Comparison of ENCODE assay signal across 8 cellular contexts in the genomic region with DNA sequence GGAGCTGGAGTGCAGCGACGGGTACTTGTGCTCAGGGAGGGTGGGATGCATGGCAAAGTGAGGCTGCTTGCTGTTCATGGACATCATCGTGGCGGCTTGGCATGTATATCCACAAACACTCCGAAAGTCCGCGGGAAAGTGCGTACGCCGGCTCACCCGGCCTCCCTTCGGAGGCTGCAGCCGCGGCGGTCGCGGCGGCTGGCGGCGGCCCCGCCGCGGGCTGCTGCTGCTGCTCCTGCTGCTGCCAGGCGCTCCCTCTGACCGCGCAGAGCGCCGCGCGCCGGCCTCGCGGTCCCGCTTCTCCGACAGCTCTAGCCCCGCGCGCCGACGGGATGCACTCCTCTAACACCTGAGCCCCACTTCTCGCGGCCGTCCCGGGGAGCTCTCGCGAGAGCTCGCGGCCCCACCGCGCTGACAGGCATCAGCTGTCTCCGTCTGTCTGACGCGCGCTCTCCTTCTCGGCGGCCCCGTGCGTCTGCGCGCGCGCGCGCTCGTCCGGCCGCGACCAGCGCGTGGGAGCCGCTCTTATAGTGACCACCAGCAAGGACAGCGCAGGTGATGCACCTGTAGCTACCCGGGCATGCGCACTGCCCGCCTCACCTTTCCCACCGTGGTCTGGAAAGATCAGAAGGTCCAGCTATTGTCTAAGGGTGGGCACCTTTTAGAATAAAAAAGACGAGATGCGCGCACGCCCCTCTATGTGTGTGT. TPM values are rescaled to one million over a fixed set of nuclear protein-coding genes. Genes with fewer than 3 reads are reported as not detected.
DNase-seq lines count a peak whose midpoint lies in the region; ATAC-seq, FAIRE-seq and TF ChIP-seq lines count a peak whose summit lies in the region.

A gene with protein sequence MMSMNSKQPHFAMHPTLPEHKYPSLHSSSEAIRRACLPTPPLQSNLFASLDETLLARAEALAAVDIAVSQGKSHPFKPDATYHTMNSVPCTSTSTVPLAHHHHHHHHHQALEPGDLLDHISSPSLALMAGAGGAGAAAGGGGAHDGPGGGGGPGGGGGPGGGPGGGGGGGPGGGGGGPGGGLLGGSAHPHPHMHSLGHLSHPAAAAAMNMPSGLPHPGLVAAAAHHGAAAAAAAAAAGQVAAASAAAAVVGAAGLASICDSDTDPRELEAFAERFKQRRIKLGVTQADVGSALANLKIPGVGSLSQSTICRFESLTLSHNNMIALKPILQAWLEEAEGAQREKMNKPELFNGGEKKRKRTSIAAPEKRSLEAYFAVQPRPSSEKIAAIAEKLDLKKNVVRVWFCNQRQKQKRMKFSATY (minus strand): TSS at position 313 of the 708 bp plus-strand sequence. CDS start 226 bp downstream, at position 87.

- H3K9me3 Mint-ChIP-seq in activated CD4-positive, alpha-beta memory T cell treated with anti-CD3 and anti-CD28 coated beads for 36 hours = no peaks in the 10 kb centered on the region
- no peaks in the 10 kb centered on the region for H3K9me3 Mint-ChIP-seq in progenitor cell of endocrine pancreas (ENCODE audit: low read depth)

- FAIRE-seq in D721Med (lab: Jason Lieb, UNC) = no peak

- peak; percentile 87 for ATAC-seq in GM19025 (IDR thresholded peaks at IDR 0.05; ENCODE audit: low read depth, unreplicated experiment)
- peak; percentile 71 for ATAC-seq in HG03159 (IDR thresholded peaks at IDR 0.05; ENCODE audit: unreplicated experiment)

- in situ Hi-C loops in ACHN (cut with HindIII; ENCODE audit: low pct_ligation_motif_present, low pct_unique_long_range_greater_than_20kb, low sequenced_read_pairs) = no loop called here

- POLR2A ChIA-PET in activated CD4-positive, alpha-beta memory T cell treated with anti-CD3 and anti-CD28 coated beads for 36 hours (lab: Charles Lee) = no interaction called here

- peak within 1 kb of the TSS; percentile 17 for H3K4me3 ChIP-seq in fibroblast of pulmonary artery (replicated peaks; ENCODE audit: low read depth, low read length)

- H3K4me3 Mint-ChIP-seq in activated CD4-positive, alpha-beta memory T cell treated with anti-CD3 and anti-CD28 coated beads for 36 hours = peak within 1 kb of the TSS; percentile 74
- H3K4me3 Mint-ChIP-seq in progenitor cell of endocrine pancreas (ENCODE audit: low read depth) = peak within 1 kb of the TSS; percentile 74

- H3K27ac Mint-ChIP-seq in activated CD4-positive, alpha-beta memory T cell treated with anti-CD3 and anti-CD28 coated beads for 36 hours = peak within 1 kb of the TSS; percentile 6
- H3K27ac Mint-ChIP-seq in progenitor cell of endocrine pancreas = peak within 1 kb of the TSS; percentile 62

- DNase-seq in ACHN (peak; percentile 43), NCI-H345 treated with DMSO at 0.1 percent for 48 hours (lab: John Stamatoyannopoulos, UW; ENCODE audit: unreplicated experiment) (peak; percentile 76), fibroblast of pulmonary artery (ENCODE audit: low read depth) (peak; percentile 29), progenitor cell of endocrine pancreas (ENCODE audit: low spot score, unreplicated experiment) (peak; percentile 65), D721Med (ENCODE audit: insufficient read length, low spot score) (no peak)
- DNase-seq in activated CD4-positive, alpha-beta memory T cell treated with anti-CD3 and anti-CD28 coated beads for 36 hours = peak; percentile 88

- CTCF ChIA-PET in activated CD4-positive, alpha-beta memory T cell treated with anti-CD3 and anti-CD28 coated beads for 36 hours (lab: Charles Lee) = no interaction called here

- H3K27me3 Mint-ChIP-seq in activated CD4-positive, alpha-beta memory T cell treated with anti-CD3 and anti-CD28 coated beads for 36 hours = peaks cover 81% of the 10 kb centered on the region
- peaks cover 90% of the 10 kb centered on the region for H3K27me3 Mint-ChIP-seq in progenitor cell of endocrine pancreas

- intact Hi-C loops in activated CD4-positive, alpha-beta memory T cell treated with anti-CD3 and anti-CD28 coated beads for 36 hours (cut with micrococcal nuclease) = loop anchor here (5.0 kb wide), 1 partner anchor 789 kb away; no protein-coding TSS in a partner anchor

- peaks cover 49% of the 10 kb centered on the region for H3K4me1 Mint-ChIP-seq in activated CD4-positive, alpha-beta memory T cell treated with anti-CD3 and anti-CD28 coated beads for 36 hours (ENCODE audit: low read depth)
- H3K4me1 Mint-ChIP-seq in progenitor cell of endocrine pancreas (ENCODE audit: low read depth) = peaks cover 10% of the 10 kb centered on the region

- peaks cover 5% of the 10 kb centered on the region for H3K36me3 Mint-ChIP-seq in activated CD4-positive, alpha-beta memory T cell treated with anti-CD3 and anti-CD28 coated beads for 36 hours
- H3K36me3 Mint-ChIP-seq in progenitor cell of endocrine pancreas (ENCODE audit: insufficient read depth) = no peaks in the 10 kb centered on the region

- no peak for TF ChIP-seq CTCF in fibroblast of pulmonary artery (IDR thresholded peaks at IDR 0.05; ENCODE audit: low read length, missing control alignments)
- no peak for TF ChIP-seq CTCF in progenitor cell of endocrine pancreas (IDR thresholded peaks at IDR 0.05; ENCODE audit: unreplicated experiment)
- no peak for TF ChIP-seq CTCF in D721Med (IDR thresholded peaks at IDR 0.05; ENCODE audit: insufficient read depth, missing control alignments)

RNA-seq across cellular contexts. Expression of the gene that starts here (rescaled TPM):
- total RNA-seq in activated CD4-positive, alpha-beta memory T cell treated with anti-CD3 and anti-CD28 coated beads for 36 hours = under 1 TPM; 0.07 to 0.17 TPM
- total RNA-seq in progenitor cell of endocrine pancreas = 0.36 and 0.38 TPM in 2 replicates

Comparison
In these comparisons a context has a peak if more than half of its experiments do, and no peak if none do; other contexts are left out.
1. Peak in DNase-seq in activated CD4-positive, alpha-beta memory T cell treated with anti-CD3 and anti-CD28 coated beads for 36 hours; RNA of the gene not detected or under 1 TPM.
2. Peak in DNase-seq in progenitor cell of endocrine pancreas; RNA of the gene not detected or under 1 TPM.